In genomic region chrX:107628662-107629532, GRCh38 we compare ENCODE assay signal across 8 cellular contexts. TPM values are rescaled to one million over a fixed set of nuclear protein-coding genes. Genes with fewer than 3 reads are reported as not detected.
DNase-seq lines count a peak whose midpoint lies in the region; ATAC-seq and TF ChIP-seq lines count a peak whose summit lies in the region.

No MANE protein-coding gene starts in this region.

- no peak for TF ChIP-seq POLR2A in Peyer's patch (IDR thresholded peaks at IDR 0.05)

- H3K27me3 Mint-ChIP-seq in CD4-positive, CD25-positive, alpha-beta regulatory T cell: no peaks in the 10 kb centered on the region

- no peaks in the 10 kb centered on the region for H3K27me3 ChIP-seq in CD4-positive, CD25-positive, alpha-beta regulatory T cell (ENCODE audit: control insufficient read depth, insufficient read depth, low read length)
- H3K27me3 ChIP-seq in Peyer's patch (no peaks in the 10 kb centered on the region), parathyroid adenoma (ENCODE audit: control insufficient read depth, insufficient read depth, low read length) (no peaks in the 10 kb centered on the region)

- WGBS in urinary bladder: under 1% methylated on average over 28 of the region's 28 CpGs

- peak overlapping the region; percentile 93 to 97 (median 94) for H3K4me3 Mint-ChIP-seq in CD4-positive, CD25-positive, alpha-beta regulatory T cell

- no peaks in the 10 kb centered on the region for H3K36me3 ChIP-seq in CD4-positive, CD25-positive, alpha-beta regulatory T cell (ENCODE audit: control insufficient read depth, insufficient read depth, low read length)
- H3K36me3 ChIP-seq in Peyer's patch (no peaks in the 10 kb centered on the region), parathyroid adenoma (ENCODE audit: control insufficient read depth, insufficient read depth, low read length) (no peaks in the 10 kb centered on the region), urinary bladder (ENCODE audit: insufficient read depth) (no peaks in the 10 kb centered on the region)

- H3K9me3 ChIP-seq in CD4-positive, CD25-positive, alpha-beta regulatory T cell (ENCODE audit: control insufficient read depth in 2 of 2, low read length in 2 of 2): no peaks in the 10 kb centered on the region
- H3K9me3 ChIP-seq in Peyer's patch (no peaks in the 10 kb centered on the region), parathyroid adenoma (ENCODE audit: control insufficient read depth, low read length) (no peaks in the 10 kb centered on the region)

- H2AFZ ChIP-seq in parathyroid adenoma: peak overlapping the region; percentile 76

- peak; percentile 41 to 78 (median 65) for DNase-seq in CD4-positive, CD25-positive, alpha-beta regulatory T cell
- DNase-seq in Peyer's patch (peak; percentile 47 to 60 (median 51)), Right ventricle myocardium superior (peak; percentile 32)
- DNase-seq in activated naive CD4-positive, alpha-beta T cell treated with Interleukin-2 at 50 U/mL for 16 hours: peak; percentile 53

- peak overlapping the region; percentile 76 to 94 (median 94) for H3K27ac Mint-ChIP-seq in CD4-positive, CD25-positive, alpha-beta regulatory T cell

- H3K4me3 ChIP-seq in CD4-positive, CD25-positive, alpha-beta regulatory T cell (ENCODE audit: low read depth, low read length): peak overlapping the region; percentile 96
- H3K4me3 ChIP-seq in Peyer's patch (peak overlapping the region; percentile 55 to 67 (median 64)), parathyroid adenoma (ENCODE audit: low read depth, low read length) (peak overlapping the region; percentile 61), urinary bladder (ENCODE audit: low read depth, low read length) (peak overlapping the region; percentile 58)

- H3K9me3 Mint-ChIP-seq in CD4-positive, CD25-positive, alpha-beta regulatory T cell: peaks cover 0 to under 1% (median 0%) of the 10 kb centered on the region in 7 donors

- TF ChIP-seq CTCF in Peyer's patch (IDR thresholded peaks at IDR 0.05) (no peak), parathyroid adenoma (IDR thresholded peaks at IDR 0.05) (no peak)

- intact Hi-C loops in Right ventricle myocardium superior (cut with DNase I): no loop called here

- peak overlapping the region; percentile 83 for H3K27ac ChIP-seq in CD4-positive, CD25-positive, alpha-beta regulatory T cell (ENCODE audit: insufficient read depth, low read length, poor library complexity, severe bottlenecking)
- peak overlapping the region; percentile 75 to 77 (median 76) for H3K27ac ChIP-seq in Peyer's patch
- peak overlapping the region; percentile 75 for H3K27ac ChIP-seq in parathyroid adenoma
- peak overlapping the region; percentile 5 for H3K27ac ChIP-seq in urinary bladder (ENCODE audit: low read depth)

- H3K36me3 Mint-ChIP-seq in CD4-positive, CD25-positive, alpha-beta regulatory T cell: no peaks in the 10 kb centered on the region

- peak overlapping the region; percentile 77 for H3K4me2 ChIP-seq in parathyroid adenoma (ENCODE audit: low read length)

- H3K4me1 ChIP-seq in CD4-positive, CD25-positive, alpha-beta regulatory T cell (ENCODE audit: control insufficient read depth, insufficient read depth, low read length, poor library complexity, severe bottlenecking): peaks cover 21% of the 10 kb centered on the region
- no peaks in the 10 kb centered on the region for H3K4me1 ChIP-seq in Peyer's patch
- H3K4me1 ChIP-seq in parathyroid adenoma: no peaks in the 10 kb centered on the region
- no peaks in the 10 kb centered on the region for H3K4me1 ChIP-seq in urinary bladder (ENCODE audit: insufficient read depth)

- ATAC-seq in CD4-positive, CD25-positive, alpha-beta regulatory T cell (ENCODE audit: low read depth in 2 of 2): peak; percentile 50 to 56
- ATAC-seq in GM19328 (IDR thresholded peaks at IDR 0.05; ENCODE audit: unreplicated experiment) (peak; percentile 23), HG03460 (IDR thresholded peaks at IDR 0.05; ENCODE audit: unreplicated experiment) (peak; percentile 43), Right ventricle myocardium superior (ENCODE audit: poor library complexity) (peak; percentile 75)

- H3K9ac ChIP-seq in parathyroid adenoma: no peak overlapping the region

- peaks cover 6 to 33% (median 27%) of the 10 kb centered on the region in 4 donors for H3K4me1 Mint-ChIP-seq in CD4-positive, CD25-positive, alpha-beta regulatory T cell

- no peaks in the 10 kb centered on the region for H3K79me2 ChIP-seq in parathyroid adenoma

RNA-seq across cellular contexts. Expression of gene PRPS1, which starts 0.6 kb away (rescaled TPM):
- 69.4 TPM for total RNA-seq in CD4-positive, CD25-positive, alpha-beta regulatory T cell
- 10 to 100 TPM; 49.6 to 59.6 (median 54.7) TPM for polyA plus RNA-seq in CD4-positive, CD25-positive, alpha-beta regulatory T cell
- total RNA-seq in Peyer's patch: 10 to 100 TPM in 2 of 4 donors, 1 to 10 TPM in 2; 2.6 to 43.7 (median 9.3) TPM
- 20.7 TPM for total RNA-seq in Right ventricle myocardium superior
- total RNA-seq in urinary bladder: 22.9 TPM
- polyA plus RNA-seq in urinary bladder: 35.7 TPM

Comparison
In these comparisons a context has a peak if more than half of its experiments do, and no peak if none do; other contexts are left out.
1. Peak in every context shown above with its lines: DNase-seq, ATAC-seq, H3K4me3 ChIP-seq and H3K27ac ChIP-seq.
2. ATAC-seq: peak in every context shown above with its lines; median percentile 75 in Right ventricle myocardium superior; 53 in CD4-positive, CD25-positive, alpha-beta regulatory T cell; 43 in HG03460; 23 in GM19328.
3. H3K27ac ChIP-seq: peak in every context shown above with its lines; median percentile 83 in CD4-positive, CD25-positive, alpha-beta regulatory T cell; 76 in Peyer's patch; 75 in parathyroid adenoma; 5 in urinary bladder.